8 cellular contexts compared by ENCODE assay signal in the genomic region with DNA sequence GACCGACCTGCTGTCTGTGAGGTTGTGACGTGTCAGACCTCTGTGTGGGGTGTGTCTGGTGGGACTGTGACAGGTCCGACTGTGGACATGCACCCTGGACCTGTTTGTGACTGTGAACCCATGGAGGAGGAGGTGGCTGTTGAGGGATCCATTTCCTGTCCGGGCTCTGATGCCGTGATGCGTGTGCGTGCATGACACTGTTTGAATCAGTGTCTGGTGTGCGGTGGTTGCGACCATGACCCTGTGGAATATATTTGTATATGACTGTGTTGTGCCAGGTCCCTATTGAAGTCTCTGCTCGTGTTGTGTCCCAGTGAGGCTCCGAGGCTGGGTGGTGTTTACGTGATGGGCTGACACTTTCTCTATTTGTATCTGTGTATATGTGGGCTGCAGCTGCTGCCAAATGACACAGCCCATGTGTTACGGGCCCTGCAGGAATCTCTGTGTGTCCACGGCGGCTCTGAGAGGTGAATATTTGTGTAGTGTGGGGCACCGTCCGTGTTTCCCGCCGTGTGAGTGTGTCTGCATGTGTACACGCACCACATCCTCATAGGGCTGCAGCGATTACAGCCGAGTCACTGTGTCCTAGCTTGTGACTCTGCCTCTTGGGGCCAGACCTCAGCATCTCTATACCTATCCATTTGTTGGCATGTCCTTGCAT. TPM values are rescaled to one million over a fixed set of nuclear protein-coding genes. Genes with fewer than 3 reads are reported as not detected.
A peak's percentile ranks its signal among the peaks of the same experiment; 100 is the strongest.
DNase-seq lines count a peak whose midpoint lies in the region; ATAC-seq and TF ChIP-seq lines count a peak whose summit lies in the region.

No MANE protein-coding gene starts in this region.

- no peaks in the 10 kb centered on the region for H3K27me3 ChIP-seq in adrenal gland
- peaks cover 4 to 13% of the 10 kb centered on the region in 2 donors for H3K27me3 ChIP-seq in mucosa of rectum (ENCODE audit: control insufficient read depth in 2 of 2, insufficient read depth in 2 of 2, low read length in 2 of 2)

- no peak for TF ChIP-seq CTCF in adrenal gland (IDR thresholded peaks at IDR 0.05)

- TF ChIP-seq POLR2A in adrenal gland (IDR thresholded peaks at IDR 0.05) (no peak), GM18505 (IDR thresholded peaks at IDR 0.05; ENCODE audit: borderline replicate concordance, extremely low read depth, insufficient read depth, insufficient read length) (no peak)

- intact Hi-C loops in adrenal gland (cut with DNase I), result no loop called here

- peak; percentile 80 for DNase-seq in DMS53 (lab: John Stamatoyannopoulos, UW)
- DNase-seq in DMS53 treated with DMSO at 0.1 percent for 48 hours (lab: John Stamatoyannopoulos, UW; ENCODE audit: unreplicated experiment), result no peak
- peak in 3 of 7 donors; percentile 22 to 65 (median 33) for DNase-seq in adrenal gland
- DNase-seq in iPS-NIHi11 (ENCODE audit: low spot score), result no peak

- peaks cover 22 to 44% of the 10 kb centered on the region in 2 donors for H3K4me1 ChIP-seq in adrenal gland (replicated peaks in 1 of 2)
- H3K4me1 ChIP-seq in mucosa of rectum (ENCODE audit: control insufficient read depth in 2 of 2, insufficient read depth in 2 of 2, low read length in 2 of 2), result peaks cover 49 to 55% of the 10 kb centered on the region in 2 donors

- ATAC-seq in HG03354 (IDR thresholded peaks at IDR 0.05; ENCODE audit: poor library complexity, severe bottlenecking, unreplicated experiment) (peak; percentile 6), HG02884 (IDR thresholded peaks at IDR 0.05; ENCODE audit: unreplicated experiment) (no peak), GM18505 (IDR thresholded peaks at IDR 0.05; ENCODE audit: unreplicated experiment) (no peak)

- H3K27ac ChIP-seq in adrenal gland (peak overlapping the region in 4 of 5 donors; percentile 31 to 91 (median 64)), mucosa of rectum (ENCODE audit: low read depth in 2 of 2, low read length in 2 of 2) (peak overlapping the region; percentile 75 to 78)

- peak overlapping the region; percentile 61 to 64 for H3K9ac ChIP-seq in mucosa of rectum (ENCODE audit: low read depth in 1 of 2, low read length in 2 of 2)

- no peaks in the 10 kb centered on the region for H3K9me3 ChIP-seq in adrenal gland (replicated peaks in 1 of 3)
- no peaks in the 10 kb centered on the region for H3K9me3 ChIP-seq in mucosa of rectum (ENCODE audit: control insufficient read depth in 2 of 2, low read length in 2 of 2)

- H3K36me3 ChIP-seq in adrenal gland (replicated peaks in 1 of 2) (peaks cover 0 to 28% of the 10 kb centered on the region in 2 donors), mucosa of rectum (ENCODE audit: control insufficient read depth in 2 of 2, insufficient read depth in 2 of 2, low read length in 2 of 2) (peaks cover 5 to 8% of the 10 kb centered on the region in 2 donors)

- no peak overlapping the region for H3K4me3 ChIP-seq in adrenal gland
- peak overlapping the region; percentile 57 to 70 for H3K4me3 ChIP-seq in mucosa of rectum (ENCODE audit: low read length in 2 of 2)

- WGBS in adrenal gland, 4 donors, result 60 to 70% (median 65%) methylated on average over 15 to 22 of the region's 22 CpGs

RNA-seq across cellular contexts. Expression of a gene that starts 18.3 kb away (rescaled TPM):
- total RNA-seq in adrenal gland, result 10 to 100 TPM in 7 of 8 donors, 1 to 10 TPM in 1; 9.2 to 25.6 (median 19.8) TPM
- 10 to 100 TPM in 1 of 3 donors, 1 to 10 TPM in 2; 9.4 to 17.4 (median 10.0) TPM for polyA plus RNA-seq in adrenal gland

RNA-seq across cellular contexts. Expression of a gene that starts 25.4 kb away (rescaled TPM):
- 10 to 100 TPM; 17.4 to 75.9 (median 42.2) TPM for total RNA-seq in adrenal gland
- polyA plus RNA-seq in adrenal gland, result 10 to 100 TPM in 2 of 3 donors, 1 to 10 TPM in 1; 8.7 to 37.9 (median 17.1) TPM

RNA-seq across cellular contexts. Expression of a gene that starts 35.7 kb away (rescaled TPM):
- total RNA-seq in adrenal gland, result 10 to 100 TPM in 5 of 8 donors, 1 to 10 TPM in 3; 7.5 to 16.8 (median 12.4) TPM
- 10 to 100 TPM in 1 of 3 donors, 1 to 10 TPM in 2; 2.7 to 14.4 (median 8.9) TPM for polyA plus RNA-seq in adrenal gland

RNA-seq across cellular contexts. Expression of a gene that starts 48.0 kb away (rescaled TPM):
- total RNA-seq in adrenal gland, result 10 to 100 TPM in 2 of 8 donors, 1 to 10 TPM in 6; 2.0 to 13.5 (median 9.6) TPM
- polyA plus RNA-seq in adrenal gland, result 10 to 100 TPM in 2 of 3 donors, 1 to 10 TPM in 1; 1.9 to 88.6 (median 30.6) TPM

Comparison
In these comparisons a context has a peak if more than half of its experiments do, and no peak if none do; other contexts are left out.
1. H3K4me3 ChIP-seq: peak in mucosa of rectum (2 of 2); none in adrenal gland (0 of 4).